13 cellular contexts compared by ENCODE assay signal in the genomic region with DNA sequence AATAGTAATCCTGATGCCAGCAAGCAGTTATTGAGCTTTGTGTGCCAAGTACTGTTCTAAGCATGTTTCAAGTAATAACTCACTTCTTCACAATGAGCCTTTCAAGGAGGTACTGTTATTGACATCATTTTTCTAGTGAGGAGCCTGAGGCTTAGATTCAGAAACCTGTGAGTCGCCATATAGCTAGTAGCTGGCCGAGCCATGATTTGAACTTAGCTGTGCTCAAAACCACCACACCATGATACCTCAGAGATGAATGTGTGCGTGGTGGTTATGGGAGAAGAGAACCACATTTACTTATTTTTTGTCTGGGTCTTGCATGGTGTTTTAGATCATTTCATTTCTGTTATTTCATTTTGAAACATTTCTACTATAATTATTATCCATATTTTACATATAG.
A peak's percentile ranks its signal among the peaks of the same experiment; 100 is the strongest.
DNase-seq lines count a peak whose midpoint lies in the region; ATAC-seq and TF ChIP-seq lines count a peak whose summit lies in the region.
"Had no signal": no experiment of that assay in that cellular context is flagged by ENCODE, and none has a peak within 500 bp of the region (broad histone marks: within the 10 kb centered on the region; RNA-seq: fewer than 3 reads in every experiment).

No MANE protein-coding gene starts in this region.

- peaks cover 31% of the 10 kb centered on the region for H3K4me1 ChIP-seq in Loucy (ENCODE audit: insufficient read depth, low read length, poor library complexity, severe bottlenecking)

- 0 out of 2 replicates have a peak, but pooled peaks cover 3% of the 10 kb centered on the region for H3F3A ChIP-seq in Loucy (ENCODE audit: low read depth)

- H3K4me2 ChIP-seq in Loucy (ENCODE audit: low read depth, low read length, poor library complexity, severe bottlenecking): peak overlapping the region; percentile 27

- H3K36me3 ChIP-seq in Loucy (ENCODE audit: insufficient read depth, low read length): no peaks in the 10 kb centered on the region
- H3K36me3 ChIP-seq: thoracic aorta had no signal

- H3K9ac ChIP-seq in Loucy (ENCODE audit: low read depth, low read length, poor library complexity, severe bottlenecking): no peak overlapping the region

- peaks cover 7% of the 10 kb centered on the region for H3K4me1 Mint-ChIP-seq in central memory CD8-positive, alpha-beta T cell

- H3K27ac Mint-ChIP-seq in activated naive CD4-positive, alpha-beta T cell treated with anti-CD3 and anti-CD28 coated beads, Interleukin-2, amount 50 U/mL, for 72 hours: no peak overlapping the region
- peak overlapping the region; percentile 27 for H3K27ac Mint-ChIP-seq in central memory CD8-positive, alpha-beta T cell (ENCODE audit: low read depth)
- H3K27ac Mint-ChIP-seq: naive thymus-derived CD4-positive, alpha-beta T cell had no signal

- TF ChIP-seq CTCF in Loucy (conservative IDR thresholded peaks at IDR 0.05; ENCODE audit: low read length): no peak

- no peaks in the 10 kb centered on the region for H3K9me2 ChIP-seq in Loucy (replicated peaks; ENCODE audit: low read depth, low read length)

- no peaks in the 10 kb centered on the region for H3K9me3 ChIP-seq in Loucy (ENCODE audit: insufficient read depth, low read depth, low read length)
- H3K9me3 ChIP-seq: thoracic aorta had no signal

- peak; percentile 73 to 90 for ATAC-seq in activated naive CD4-positive, alpha-beta T cell treated with anti-CD3 and anti-CD28 coated beads, Interleukin-2, amount 50 U/mL, for 72 hours
- ATAC-seq in central memory CD8-positive, alpha-beta T cell (replicated peaks; ENCODE audit: extremely low read depth, poor library complexity, severe bottlenecking): no peak
- ATAC-seq in HG02884 (IDR thresholded peaks at IDR 0.05; ENCODE audit: unreplicated experiment): no peak
- ATAC-seq in HG02981 (IDR thresholded peaks at IDR 0.05; ENCODE audit: unreplicated experiment): no peak

- no peak overlapping the region for H3K4me3 Mint-ChIP-seq in central memory CD8-positive, alpha-beta T cell

- H4K20me1 ChIP-seq in Loucy (ENCODE audit: insufficient read depth, low read length, poor library complexity, severe bottlenecking): peaks cover 12% of the 10 kb centered on the region

- no peak overlapping the region for H3K4me3 ChIP-seq in Loucy (ENCODE audit: low read length, poor library complexity, severe bottlenecking)
- H3K4me3 ChIP-seq: thoracic aorta had no signal

- H2AFZ ChIP-seq in Loucy (ENCODE audit: low read length): no peak overlapping the region

- H3K27me3 Mint-ChIP-seq in central memory CD8-positive, alpha-beta T cell: peaks cover 2% of the 10 kb centered on the region

- no peak for DNase-seq in activated naive CD4-positive, alpha-beta T cell treated with anti-CD3 and anti-CD28 coated beads, Interleukin-2, amount 50 U/mL, for 72 hours (ENCODE audit: low spot score in 2 of 2)
- no peak for DNase-seq in activated naive CD4-positive, alpha-beta T cell (lab: John Stamatoyannopoulos, UW)
- no peak for DNase-seq in central memory CD8-positive, alpha-beta T cell (ENCODE audit: low spot score in 2 of 2)
- DNase-seq in stromal cell of bone marrow (ENCODE audit: low read depth): peak; percentile 53
- no peak for DNase-seq in 8988T
- DNase-seq: effector CD4-positive, alpha-beta T cell; GOT3; Right ventricle myocardium superior had no signal

- H3K79me2 ChIP-seq in Loucy (ENCODE audit: insufficient read depth, low read length): no peaks in the 10 kb centered on the region

- no peaks in the 10 kb centered on the region for H3K27me3 ChIP-seq in Loucy (ENCODE audit: insufficient read depth, low read length, poor library complexity, severe bottlenecking)

- peaks cover 7 to 10% of the 10 kb centered on the region in 2 donors for H3K9me3 Mint-ChIP-seq in activated naive CD4-positive, alpha-beta T cell treated with anti-CD3 and anti-CD28 coated beads, Interleukin-2, amount 50 U/mL, for 72 hours
- H3K9me3 Mint-ChIP-seq in central memory CD8-positive, alpha-beta T cell: no peaks in the 10 kb centered on the region

- H3K36me3 Mint-ChIP-seq in activated naive CD4-positive, alpha-beta T cell treated with anti-CD3 and anti-CD28 coated beads, Interleukin-2, amount 50 U/mL, for 72 hours: peaks cover 0 to 2% of the 10 kb centered on the region in 2 donors
- no peaks in the 10 kb centered on the region for H3K36me3 Mint-ChIP-seq in central memory CD8-positive, alpha-beta T cell (ENCODE audit: insufficient read depth)
- H3K36me3 Mint-ChIP-seq: naive thymus-derived CD4-positive, alpha-beta T cell had no signal

Comparison
In these comparisons a context has a peak if more than half of its experiments do, and no peak if none do; other contexts are left out.
1. ATAC-seq: peak in activated naive CD4-positive, alpha-beta T cell treated with anti-CD3 and anti-CD28 coated beads, Interleukin-2, amount 50 U/mL, for 72 hours (2 of 2); none in central memory CD8-positive, alpha-beta T cell (single experiment), HG02884 (single experiment) and HG02981 (single experiment).